Comparison of ENCODE assay signal across 24 cellular contexts in genomic region chr4:66691101-66691500, GRCh38.
DNase-seq lines count a peak whose midpoint lies in the region; ATAC-seq and TF ChIP-seq lines count a peak whose summit lies in the region.
"Had no signal": no experiment of that assay in that cellular context is flagged by ENCODE, and none has a peak within 500 bp of the region (broad histone marks: within the 10 kb centered on the region; RNA-seq: fewer than 3 reads in every experiment).

No MANE protein-coding gene starts in this region.

- H3K9me3 ChIP-seq in PC-3 (ENCODE audit: low read length), result no peaks in the 10 kb centered on the region
- peaks cover 10% of the 10 kb centered on the region for H3K9me3 ChIP-seq in endodermal cell (ENCODE audit: control insufficient read depth, low read length)
- no peaks in the 10 kb centered on the region for H3K9me3 ChIP-seq in lower lobe of right lung
- H3K9me3 ChIP-seq: ovary had no signal

- H3K27me3 Mint-ChIP-seq in GM23338 (ENCODE audit: insufficient read depth, low read depth, poor library complexity) (no peaks in the 10 kb centered on the region), endodermal cell (ENCODE audit: insufficient read depth) (no peaks in the 10 kb centered on the region)
- no peaks in the 10 kb centered on the region for H3K27me3 Mint-ChIP-seq in activated naive CD8-positive, alpha-beta T cell treated with anti-CD3 and anti-CD28 coated beads, Interleukin-2, amount 50 U/mL, for 24 hours
- H3K27me3 Mint-ChIP-seq: naive thymus-derived CD4-positive, alpha-beta T cell; stimulated activated memory B cell treated with anti-CD40 and anti-IgM and Interleukin-4, amounts not matched to agents 10 μg/mL and 1 μg/mL and 100 μg/mL, for 72 hours had no signal

- no peak overlapping the region for H3K27ac ChIP-seq in GM23338 (ENCODE audit: low read depth)
- no peak overlapping the region for H3K27ac ChIP-seq in PC-3 (ENCODE audit: low read length)
- H3K27ac ChIP-seq in endodermal cell (ENCODE audit: low read depth, low read length), result no peak overlapping the region
- H3K27ac ChIP-seq in lower lobe of right lung, result no peak overlapping the region
- H3K27ac ChIP-seq: ovary had no signal

- H3K4me3 ChIP-seq in GM23338, result no peak overlapping the region
- no peak overlapping the region for H3K4me3 ChIP-seq in PC-3 (ENCODE audit: low read length)
- H3K4me3 ChIP-seq in endodermal cell (ENCODE audit: low read length), result no peak overlapping the region
- no peak overlapping the region for H3K4me3 ChIP-seq in lower lobe of right lung
- H3K4me3 ChIP-seq: ovary had no signal

- H3F3A ChIP-seq in GM23338 (replicated peaks; ENCODE audit: low read depth) (no peaks in the 10 kb centered on the region), PC-3 (ENCODE audit: low read length, unreplicated experiment) (no peaks in the 10 kb centered on the region)

- no peak overlapping the region for H3K4me3 Mint-ChIP-seq in GM23338
- H3K4me3 Mint-ChIP-seq in endodermal cell, result no peak overlapping the region
- no peak overlapping the region for H3K4me3 Mint-ChIP-seq in activated naive CD8-positive, alpha-beta T cell treated with anti-CD3 and anti-CD28 coated beads, Interleukin-2, amount 50 U/mL, for 24 hours
- H3K4me3 Mint-ChIP-seq: CD8-positive, alpha-beta T cell; naive thymus-derived CD4-positive, alpha-beta T cell; stimulated activated memory B cell treated with anti-CD40 and anti-IgM and Interleukin-4, amounts not matched to agents 10 μg/mL and 1 μg/mL and 100 μg/mL, for 72 hours had no signal

- no peaks in the 10 kb centered on the region for H3K9me3 Mint-ChIP-seq in GM23338
- H3K9me3 Mint-ChIP-seq in endodermal cell, result peaks cover 11% of the 10 kb centered on the region
- H3K9me3 Mint-ChIP-seq in activated naive CD8-positive, alpha-beta T cell treated with anti-CD3 and anti-CD28 coated beads, Interleukin-2, amount 50 U/mL, for 24 hours, result no peaks in the 10 kb centered on the region

- H3K36me3 ChIP-seq in GM23338 (ENCODE audit: insufficient read depth), result no peaks in the 10 kb centered on the region
- H3K36me3 ChIP-seq in PC-3 (ENCODE audit: low read depth, low read length), result no peaks in the 10 kb centered on the region
- no peaks in the 10 kb centered on the region for H3K36me3 ChIP-seq in endodermal cell (ENCODE audit: control insufficient read depth, insufficient read depth, low read length)
- no peaks in the 10 kb centered on the region for H3K36me3 ChIP-seq in lower lobe of right lung
- H3K36me3 ChIP-seq: ovary had no signal

- no TSS peak for BruUV-seq in PC-3 (replicated peaks; lab: Mats Ljungman, UMichigan)

- H3K4me1 ChIP-seq in GM23338 (ENCODE audit: insufficient read depth) (no peaks in the 10 kb centered on the region; the same call in 1 of the 2 replicates), PC-3 (ENCODE audit: insufficient read depth, low read length) (no peaks in the 10 kb centered on the region), endodermal cell (ENCODE audit: control insufficient read depth, insufficient read depth, low read length) (no peaks in the 10 kb centered on the region), lower lobe of right lung (no peaks in the 10 kb centered on the region)

- H2AFZ ChIP-seq in GM23338, result no peak overlapping the region
- H2AFZ ChIP-seq in PC-3 (ENCODE audit: low read length), result no peak overlapping the region

- H3K27ac Mint-ChIP-seq in GM23338 (no peak overlapping the region), endodermal cell (no peak overlapping the region)
- H3K27ac Mint-ChIP-seq in activated naive CD8-positive, alpha-beta T cell treated with anti-CD3 and anti-CD28 coated beads, Interleukin-2, amount 50 U/mL, for 24 hours, result no peak overlapping the region
- H3K27ac Mint-ChIP-seq: CD8-positive, alpha-beta T cell; naive thymus-derived CD4-positive, alpha-beta T cell; stimulated activated memory B cell treated with anti-CD40 and anti-IgM and Interleukin-4, amounts not matched to agents 10 μg/mL and 1 μg/mL and 100 μg/mL, for 72 hours had no signal

- no peaks in the 10 kb centered on the region for H3K36me3 Mint-ChIP-seq in GM23338 (ENCODE audit: low read depth)
- H3K36me3 Mint-ChIP-seq in endodermal cell (ENCODE audit: low read depth), result no peaks in the 10 kb centered on the region
- no peaks in the 10 kb centered on the region for H3K36me3 Mint-ChIP-seq in activated naive CD8-positive, alpha-beta T cell treated with anti-CD3 and anti-CD28 coated beads, Interleukin-2, amount 50 U/mL, for 24 hours (ENCODE audit: low read depth)
- H3K36me3 Mint-ChIP-seq: CD8-positive, alpha-beta T cell; naive thymus-derived CD4-positive, alpha-beta T cell; stimulated activated memory B cell treated with anti-CD40 and anti-IgM and Interleukin-4, amounts not matched to agents 10 μg/mL and 1 μg/mL and 100 μg/mL, for 72 hours had no signal

- H3K79me2 ChIP-seq in GM23338 (replicated peaks; ENCODE audit: insufficient read depth), result no peaks in the 10 kb centered on the region
- no peaks in the 10 kb centered on the region for H3K79me2 ChIP-seq in PC-3 (ENCODE audit: low read length)

- H3K9me2 ChIP-seq in GM23338 (ENCODE audit: insufficient read depth) (no peaks in the 10 kb centered on the region), PC-3 (replicated peaks; ENCODE audit: low read length) (no peaks in the 10 kb centered on the region)

- no peak overlapping the region for H3K9ac ChIP-seq in PC-3 (ENCODE audit: low read length)
- no peak overlapping the region for H3K9ac ChIP-seq in endodermal cell (ENCODE audit: extremely low read depth, low read length, poor library complexity, severe bottlenecking)

- CTCF ChIA-PET in PC-3 (lab: Charles Lee), result no interaction called here

- ATAC-seq in GM23338, result peak; percentile 72
- ATAC-seq in PC-3, result no peak
- no peak for ATAC-seq in activated naive CD8-positive, alpha-beta T cell treated with anti-CD3 and anti-CD28 coated beads, Interleukin-2, amount 50 U/mL, for 24 hours
- no peak for ATAC-seq in lower lobe of right lung
- ATAC-seq: CD8-positive, alpha-beta T cell; naive thymus-derived CD4-positive, alpha-beta T cell; sciatic nerve; stimulated activated memory B cell treated with anti-CD40 and anti-IgM and Interleukin-4, amounts not matched to agents 10 μg/mL and 1 μg/mL and 100 μg/mL, for 72 hours had no signal

- POLR2A ChIA-PET in PC-3 (lab: Charles Lee; ENCODE audit: unreplicated experiment), result no interaction called here

- intact Hi-C loops in PC-3 (cut with micrococcal nuclease) (no loop called here), lower lobe of right lung (cut with DNase I) (no loop called here)

- TF ChIP-seq CTCF in GM23338 (conservative IDR thresholded peaks at IDR 0.05; ENCODE audit: low read depth in 2 of 2), result peak; percentile 29 to 53
- TF ChIP-seq CTCF in PC-3 (conservative IDR thresholded peaks at IDR 0.05; ENCODE audit: low read depth, low read length), result peak; percentile 56
- TF ChIP-seq CTCF in endodermal cell (conservative IDR thresholded peaks at IDR 0.05), result peak; percentile 45
- no peak for TF ChIP-seq CTCF in lower lobe of right lung (IDR thresholded peaks at IDR 0.05)

- H3K27me3 ChIP-seq in GM23338 (ENCODE audit: insufficient read depth) (no peaks in the 10 kb centered on the region), PC-3 (ENCODE audit: low read length) (no peaks in the 10 kb centered on the region), endodermal cell (ENCODE audit: control insufficient read depth, insufficient read depth, low read length, poor library complexity, severe bottlenecking) (no peaks in the 10 kb centered on the region), lower lobe of right lung (ENCODE audit: low read depth) (no peaks in the 10 kb centered on the region)
- H3K27me3 ChIP-seq: ovary had no signal

- H3K4me2 ChIP-seq in GM23338 (no peak overlapping the region), PC-3 (ENCODE audit: low read length) (no peak overlapping the region)

- H4K20me1 ChIP-seq in GM23338 (replicated peaks; ENCODE audit: insufficient read depth), result no peaks in the 10 kb centered on the region
- H4K20me1 ChIP-seq in PC-3 (ENCODE audit: low read length), result no peaks in the 10 kb centered on the region

- 75 to 76% methylated on average over 4 of the region's 4 CpGs for WGBS in endodermal cell (ENCODE audit: insufficient coverage in 1 of 2, insufficient read length in 1 of 2), 2 experiments

- peaks cover 6% of the 10 kb centered on the region; the same call in 2 of the 3 replicates for H3K4me1 Mint-ChIP-seq in GM23338
- peaks cover 5% of the 10 kb centered on the region for H3K4me1 Mint-ChIP-seq in endodermal cell
- H3K4me1 Mint-ChIP-seq in activated naive CD8-positive, alpha-beta T cell treated with anti-CD3 and anti-CD28 coated beads, Interleukin-2, amount 50 U/mL, for 24 hours, result no peaks in the 10 kb centered on the region
- H3K4me1 Mint-ChIP-seq: naive thymus-derived CD4-positive, alpha-beta T cell; stimulated activated memory B cell treated with anti-CD40 and anti-IgM and Interleukin-4, amounts not matched to agents 10 μg/mL and 1 μg/mL and 100 μg/mL, for 72 hours had no signal

- DNase-seq in A172 (ENCODE audit: low spot score) (peak; percentile 0), GM23338 (ENCODE audit: low spot score) (peak; percentile 47), PC-3 (peak; percentile 31), endodermal cell (peak; percentile 45), T-helper 9 cell (no peak), epidermal melanocyte (ENCODE audit: insufficient read length, low spot score) (no peak), lower lobe of right lung (no peak)
- DNase-seq in activated naive CD8-positive, alpha-beta T cell treated with anti-CD3 and anti-CD28 coated beads, Interleukin-2, amount 50 U/mL, for 24 hours, result no peak
- DNase-seq: activated CD4-positive, alpha-beta T cell treated with anti-CD3 and anti-CD28 coated beads, Interleukin-2, amount 50 U/mL, for 4 hours; activated gamma-delta T cell treated with Interleukin-2 at 50 U/mL for 16 hours; amygdala; CD8-positive, alpha-beta T cell; EL; GOT3; mesenchymal stem cell; naive thymus-derived CD4-positive, alpha-beta T cell; NCI-H1436; NCI-H2171 treated with DMSO at 0.1 percent for 48 hours; NCI-H748 treated with DMSO at 0.1 percent for 48 hours; ovary; RPMI8226; SW 1271 had no signal

TF ChIP-seq in GM23338, 12 proteins besides CTCF, POLR2A, EP300 and RAD21 (continues in another document):
- no peak for TF ChIP-seq EZH2phosphoT487 (IDR thresholded peaks at IDR 0.05; ENCODE audit: unreplicated experiment)

Comparison
In these comparisons a context has a peak if more than half of its experiments do, and no peak if none do; other contexts are left out.
1. DNase-seq: peak in A172 (single experiment), GM23338 (single experiment), PC-3 (single experiment) and endodermal cell (single experiment); none in T-helper 9 cell (single experiment), activated naive CD8-positive, alpha-beta T cell treated with anti-CD3 and anti-CD28 coated beads, Interleukin-2, amount 50 U/mL, for 24 hours (single experiment), epidermal melanocyte (single experiment) and lower lobe of right lung (single experiment).